ENCODE assay signal across 11 cellular contexts in the genomic region with DNA sequence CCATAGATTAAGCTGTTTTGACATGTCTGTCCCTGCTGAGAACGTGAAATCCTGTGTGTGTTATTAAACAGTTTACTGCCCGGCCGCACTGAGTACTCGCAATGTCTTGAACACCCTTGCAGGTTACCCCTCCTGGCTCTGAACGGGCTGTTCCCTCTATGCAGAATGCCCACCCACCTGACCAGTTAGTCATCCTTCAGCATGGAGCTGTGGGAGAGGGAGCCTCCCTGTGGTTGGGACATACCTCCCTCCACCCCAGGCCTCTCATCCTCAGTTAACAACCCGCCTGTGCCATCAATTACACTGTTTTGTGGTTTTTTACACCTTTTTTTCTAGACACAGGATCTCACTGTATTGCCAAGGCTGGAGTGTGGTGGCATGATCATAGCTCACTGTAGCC. TPM values are rescaled to one million over a fixed set of nuclear protein-coding genes. Genes with fewer than 3 reads are reported as not detected.
DNase-seq lines count a peak whose midpoint lies in the region; ATAC-seq, FAIRE-seq and TF ChIP-seq lines count a peak whose summit lies in the region.
"Had no signal": no experiment of that assay in that cellular context is flagged by ENCODE, and none has a peak within 500 bp of the region (broad histone marks: within the 10 kb centered on the region; RNA-seq: fewer than 3 reads in every experiment).

No MANE protein-coding gene starts in this region.

- H3K27me3 ChIP-seq in esophagus muscularis mucosa, result no peaks in the 10 kb centered on the region

- H3K36me3 ChIP-seq in esophagus muscularis mucosa, result no peaks in the 10 kb centered on the region

- H3K4me3 ChIP-seq in esophagus muscularis mucosa, result no peak overlapping the region

- no peak for TF ChIP-seq EP300 in esophagus muscularis mucosa (IDR thresholded peaks at IDR 0.05)

- intact Hi-C loops in esophagus muscularis mucosa (cut with DNase I), result no loop called here

- WGBS in esophagus muscularis mucosa, result 57% methylated on average over 6 of the region's 6 CpGs

- peaks cover 44 to 65% (median 55%) of the 10 kb centered on the region in 4 donors for H3K4me1 ChIP-seq in esophagus muscularis mucosa

- H3K9me3 ChIP-seq in esophagus muscularis mucosa, result no peaks in the 10 kb centered on the region

- H3K27ac ChIP-seq in esophagus muscularis mucosa (replicated peaks in 1 of 4), result peak overlapping the region in 2 of 4 donors; percentile 2 to 8

- peak in 1 of 3 experiments; percentile 18 for TF ChIP-seq CTCF in esophagus muscularis mucosa (IDR thresholded peaks at IDR 0.05)

- FAIRE-seq in HTR-8/SVneo (lab: Jason Lieb, UNC), result no peak
- FAIRE-seq: endothelial cell of umbilical vein, G401.6 had no signal

- no peak for TF ChIP-seq POLR2A in esophagus muscularis mucosa (IDR thresholded peaks at IDR 0.05; ENCODE audit: low read depth)

- DNase-seq in ELR (ENCODE audit: low read depth) (peak; percentile 54), HTR-8/SVneo (ENCODE audit: insufficient read length, low spot score) (peak; percentile 29), dermis blood vessel endothelial cell (peak; percentile 39), lung microvascular endothelial cell (ENCODE audit: low read depth in 2 of 2) (peak; percentile 38 to 42), NCI-H524 (lab: John Stamatoyannopoulos, UW) (no peak), esophagus muscularis mucosa (ENCODE audit: extremely low spot score) (no peak)
- DNase-seq: NCI-H187, retina had no signal

- ATAC-seq in HG02678 (IDR thresholded peaks at IDR 0.05; ENCODE audit: unreplicated experiment), result no peak

RNA-seq across cellular contexts. Expression of a gene that starts 26.0 kb away (rescaled TPM):
- total RNA-seq in dermis blood vessel endothelial cell (106 and 177 TPM in 2 replicates), lung microvascular endothelial cell (46.0 and 48.4 TPM in 2 replicates), esophagus muscularis mucosa (100 to 1,000 TPM; 101 to 172 (median 125) TPM)

Comparison
In these comparisons a context has a peak if more than half of its experiments do, and no peak if none do; other contexts are left out.
1. DNase-seq: peak in ELR (single experiment), HTR-8/SVneo (single experiment), dermis blood vessel endothelial cell (single experiment) and lung microvascular endothelial cell (2 of 2); none in NCI-H524 (0 of 2) and esophagus muscularis mucosa (single experiment).